ENCODE assay signal across 8 cellular contexts in genomic region chr12:109097435-109098141, GRCh38. TPM values are rescaled to one million over a fixed set of nuclear protein-coding genes. Genes with fewer than 3 reads are reported as not detected.
DNase-seq lines count a peak whose midpoint lies in the region; ATAC-seq, FAIRE-seq and TF ChIP-seq lines count a peak whose summit lies in the region.

Gene UNG (plus strand): TSS chr12:109097597. CDS start chr12:109097680, 83 bp downstream.

- no peak within 1 kb of the TSS for H2BK20ac ChIP-seq in IMR-90 (ENCODE audit: low read depth, low read length)

- 0 out of 2 replicates have a peak within 1 kb of the TSS, but pooled peaks have one; percentile 73 for H3K56ac ChIP-seq in IMR-90 (ENCODE audit: extremely low read depth, insufficient read depth, low read length)

- peak; percentile 89 for ATAC-seq in GM21528 (IDR thresholded peaks at IDR 0.05; ENCODE audit: low FRiP score, unreplicated experiment)
- peak; percentile 96 for ATAC-seq in IMR-90 (ENCODE audit: low read depth)

- H3K36me3 Mint-ChIP-seq in endothelial cell (ENCODE audit: low read depth, unreplicated experiment), result peaks cover 3% of the 10 kb centered on the region

- intact Hi-C loops in IMR-90 (cut with micrococcal nuclease) (loop anchor here (10.0 kb wide), 3 partner anchors 143 to 433 kb away; partner anchors contain the start of gene SSH1), OCI-LY7 (cut with micrococcal nuclease; ENCODE audit: unreplicated experiment) (loop anchor here (2.0 to 10.0 kb wide), 2 partner anchors 57 to 463 kb away; partner anchors contain the start of gene SELPLG)

- 1% methylated on average over 14 of the region's 68 CpGs; no CpG with 5 or more reads in 1 of the 2 experiments for WGBS in IMR-90 (ENCODE audit: extremely low coverage in 2 of 2, insufficient read length in 1 of 2), 2 experiments

- H3K4me2 ChIP-seq in IMR-90 (ENCODE audit: low read depth, low read length), result peak within 1 kb of the TSS; percentile 93
- H3K4me2 ChIP-seq in OCI-LY7 (ENCODE audit: low read length), result peak within 1 kb of the TSS; percentile 85

- peaks cover 1% of the 10 kb centered on the region for H3K27me3 Mint-ChIP-seq in endothelial cell (ENCODE audit: unreplicated experiment)

- peak within 1 kb of the TSS; percentile 73 for H4K5ac ChIP-seq in IMR-90 (ENCODE audit: low read depth, low read length)

- peak within 1 kb of the TSS; percentile 80 for H3K4me3 ChIP-seq in IMR-90 (ENCODE audit: insufficient read depth, low read depth, low read length)
- peak within 1 kb of the TSS; percentile 87 for H3K4me3 ChIP-seq in OCI-LY7 (ENCODE audit: low read depth, low read length, poor library complexity, severe bottlenecking)

- peak within 1 kb of the TSS; percentile 46 for H2AK9ac ChIP-seq in IMR-90 (replicated peaks; ENCODE audit: low read depth, low read length, poor library complexity)

- no peak within 1 kb of the TSS for H3K18ac ChIP-seq in IMR-90 (ENCODE audit: low read depth, low read length)

- H2BK15ac ChIP-seq in IMR-90 (ENCODE audit: low read depth, low read length), result no peak within 1 kb of the TSS

- no peak within 1 kb of the TSS for H3K23ac ChIP-seq in IMR-90 (ENCODE audit: low read depth, low read length)

- H3K4me1 Mint-ChIP-seq in endothelial cell (ENCODE audit: unreplicated experiment), result peaks cover 15% of the 10 kb centered on the region

- H3K9me3 ChIP-seq in IMR-90 (ENCODE audit: control insufficient read depth, insufficient read depth, low read length) (no peaks in the 10 kb centered on the region), OCI-LY7 (ENCODE audit: low read length) (no peaks in the 10 kb centered on the region)

- H3K14ac ChIP-seq in IMR-90 (replicated peaks; ENCODE audit: low read depth, low read length), result no peak within 1 kb of the TSS

- peak within 1 kb of the TSS; percentile 94 for H3K9ac ChIP-seq in IMR-90 (ENCODE audit: low read depth, low read length)

- H3K36me3 ChIP-seq in IMR-90 (ENCODE audit: control insufficient read depth, insufficient read depth, low read length), result peaks cover 10% of the 10 kb centered on the region
- H3K36me3 ChIP-seq in OCI-LY7 (ENCODE audit: insufficient read depth, low read length), result peaks cover 45% of the 10 kb centered on the region

- H3K27ac ChIP-seq in IMR-90 (ENCODE audit: insufficient read depth, low read length), result peak within 1 kb of the TSS; percentile 70
- H3K27ac ChIP-seq in OCI-LY7 (ENCODE audit: low read depth, low read length, poor library complexity, severe bottlenecking), result peak within 1 kb of the TSS; percentile 74

- H3K9me1 ChIP-seq in IMR-90 (ENCODE audit: insufficient read depth, low read length), result 0 out of 2 replicates have a peak, but pooled peaks cover 8% of the 10 kb centered on the region

- H2AFZ ChIP-seq in IMR-90 (replicated peaks; ENCODE audit: low read length, poor library complexity) (peak within 1 kb of the TSS; percentile 93), OCI-LY7 (ENCODE audit: low read length) (peak within 1 kb of the TSS; percentile 84)

- H3K79me1 ChIP-seq in IMR-90 (ENCODE audit: low read depth in 1 of 2, low read length in 2 of 2), result peaks cover 20 to 37% of the 10 kb centered on the region in 2 experiments

- H3K9me2 ChIP-seq in OCI-LY7 (ENCODE audit: insufficient read depth, low read length), result no peaks in the 10 kb centered on the region

- H3K4me1 ChIP-seq in IMR-90 (ENCODE audit: control insufficient read depth, insufficient read depth, low read length) (peaks cover under 1% of the 10 kb centered on the region), OCI-LY7 (ENCODE audit: insufficient read depth, low read length, poor library complexity, severe bottlenecking) (peaks cover 53% of the 10 kb centered on the region)

- H3K4me3 Mint-ChIP-seq in endothelial cell (ENCODE audit: unreplicated experiment), result peak within 1 kb of the TSS; percentile 94

- TF ChIP-seq POLR2A in IMR-90 (IDR thresholded peaks at IDR 0.05; ENCODE audit: low read depth, low read length), result no peak

- peak within 1 kb of the TSS; percentile 51 to 64; a peak in 2 of 4 replicates for H4K8ac ChIP-seq in IMR-90 (ENCODE audit: low read depth in 2 of 2, low read length in 2 of 2)

- H3K4ac ChIP-seq in IMR-90 (ENCODE audit: low read depth, low read length), result peak within 1 kb of the TSS; percentile 7; the same call in 1 of the 2 replicates

- in situ Hi-C loops in IMR-90 (cut with MboI; ENCODE audit: low sequenced_read_pairs), result loop anchor here (10.0 to 25.0 kb wide), 2 partner anchors 293 to 460 kb away; partner anchors contain the start of gene SELPLG

- peak within 1 kb of the TSS; percentile 27 for H3K27ac Mint-ChIP-seq in endothelial cell (ENCODE audit: unreplicated experiment)

- H2AK5ac ChIP-seq in IMR-90 (ENCODE audit: low read depth, low read length), result no peak within 1 kb of the TSS

- no peak for TF ChIP-seq CTCF in D721Med (IDR thresholded peaks at IDR 0.05; ENCODE audit: insufficient read depth, missing control alignments)
- no peak for TF ChIP-seq CTCF in IMR-90 (conservative IDR thresholded peaks at IDR 0.05; ENCODE audit: low read depth, low read length)
- no peak for TF ChIP-seq CTCF in OCI-LY7 (conservative IDR thresholded peaks at IDR 0.05; ENCODE audit: low read length)
- no peak for TF ChIP-seq CTCF in endothelial cell (IDR thresholded peaks at IDR 0.05; ENCODE audit: unreplicated experiment)

- POLR2A ChIA-PET in IMR-90 (lab: Charles Lee; ENCODE audit: unreplicated experiment), result no interaction called here
- POLR2A ChIA-PET in OCI-LY7 (lab: Charles Lee), result interaction anchor here (0.6 to 0.9 kb wide), 6 partner anchors 8 to 1390 kb away, joined by 4 to 9 read pairs (median 4); no protein-coding TSS in a partner anchor

- H3K79me2 ChIP-seq in OCI-LY7 (ENCODE audit: insufficient read depth, low read depth, low read length), result peaks cover 35% of the 10 kb centered on the region

- no peaks in the 10 kb centered on the region for H3K9me3 Mint-ChIP-seq in endothelial cell (ENCODE audit: unreplicated experiment)

- CTCF ChIA-PET in IMR-90 (lab: Yijun Ruan, JAX), result interaction anchor here (1.7 kb wide), 1 partner anchor 14 kb away, joined by 10 read pairs; no protein-coding TSS in a partner anchor
- CTCF ChIA-PET in OCI-LY7 (lab: Charles Lee; ENCODE audit: unreplicated experiment), result interaction anchor here (0.6 kb wide), 1 partner anchor 449 kb away, joined by 4 read pairs; no protein-coding TSS in a partner anchor

- H4K91ac ChIP-seq in IMR-90 (ENCODE audit: insufficient read depth, low read depth, low read length), result 0 out of 2 replicates have a peak within 1 kb of the TSS, but pooled peaks have one; percentile 19

- H4K20me1 ChIP-seq in IMR-90 (ENCODE audit: insufficient read depth, low read length) (no peaks in the 10 kb centered on the region), OCI-LY7 (ENCODE audit: insufficient read depth, low read length) (0 out of 2 replicates have a peak, but pooled peaks cover 4% of the 10 kb centered on the region)

- dilution Hi-C loops in IMR-90 (cut with HindIII; ENCODE audit: low sequenced_read_pairs, unreplicated experiment), result no loop called here

- BruUV-seq in IMR-90 (replicated peaks; lab: Mats Ljungman, UMichigan) (no TSS peak), OCI-LY7 (replicated peaks; lab: Mats Ljungman, UMichigan) (no TSS peak)

- DNase-seq in D721Med (ENCODE audit: insufficient read length, low spot score) (peak; percentile 92), IMR-90 (peak; percentile 91), OCI-LY7 (ENCODE audit: low spot score) (peak; percentile 97), endothelial cell (ENCODE audit: low spot score) (peak; percentile 98), midbrain (lab: John Stamatoyannopoulos, UW) (peak; percentile 97)
- DNase-seq in activated CD8-positive, alpha-beta memory T cell treated with anti-CD3 and anti-CD28 coated beads, Interleukin-2, amount 50 U/mL, for 48 hours, result peak; percentile 96
- peak; percentile 95 for DNase-seq in stimulated activated CD8-positive, alpha-beta memory T cell treated with anti-CD3 and anti-CD28 coated beads, Interleukin-15, amount 100 ng/mL, for 48 hours (ENCODE audit: low read depth in 2 of 2)

- FAIRE-seq in D721Med (lab: Jason Lieb, UNC), result no peak

- TF ChIP-seq RAD21 in IMR-90 (IDR thresholded peaks at IDR 0.05; ENCODE audit: low read length), result no peak

- no peak within 1 kb of the TSS for H2BK120ac ChIP-seq in IMR-90 (ENCODE audit: low read depth, low read length)

- H3K27me3 ChIP-seq in IMR-90 (ENCODE audit: control insufficient read depth, insufficient read depth, low read length), result no peaks in the 10 kb centered on the region

- peak within 1 kb of the TSS; percentile 15 for H2BK5ac ChIP-seq in IMR-90 (ENCODE audit: low read depth, low read length, poor library complexity, severe bottlenecking)

TF ChIP-seq in IMR-90, 13 proteins besides CTCF, POLR2A, EP300 and RAD21 (continues in another document):
- TF ChIP-seq BHLHE40 (IDR thresholded peaks at IDR 0.05; ENCODE audit: low read depth, low read length), result no peak
- TF ChIP-seq, protein P1, sequence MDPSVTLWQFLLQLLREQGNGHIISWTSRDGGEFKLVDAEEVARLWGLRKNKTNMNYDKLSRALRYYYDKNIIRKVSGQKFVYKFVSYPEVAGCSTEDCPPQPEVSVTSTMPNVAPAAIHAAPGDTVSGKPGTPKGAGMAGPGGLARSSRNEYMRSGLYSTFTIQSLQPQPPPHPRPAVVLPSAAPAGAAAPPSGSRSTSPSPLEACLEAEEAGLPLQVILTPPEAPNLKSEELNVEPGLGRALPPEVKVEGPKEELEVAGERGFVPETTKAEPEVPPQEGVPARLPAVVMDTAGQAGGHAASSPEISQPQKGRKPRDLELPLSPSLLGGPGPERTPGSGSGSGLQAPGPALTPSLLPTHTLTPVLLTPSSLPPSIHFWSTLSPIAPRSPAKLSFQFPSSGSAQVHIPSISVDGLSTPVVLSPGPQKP (IDR thresholded peaks at IDR 0.05; ENCODE audit: borderline replicate concordance, low read depth, low read length), result no peak
- peak; percentile 41; the same call in 1 of the 2 replicates for TF ChIP-seq MAZ (IDR thresholded peaks at IDR 0.05; ENCODE audit: borderline replicate concordance, low read depth, low read length)
- peak; percentile 96 for TF ChIP-seq MXI1 (IDR thresholded peaks at IDR 0.05; ENCODE audit: borderline replicate concordance, low read depth, low read length)
- peak; percentile 81 for TF ChIP-seq USF2 (IDR thresholded peaks at IDR 0.05; ENCODE audit: low read depth, low read length)
- TF ChIP-seq SMC3 (IDR thresholded peaks at IDR 0.05; ENCODE audit: low read depth, low read length), result no peak

RNA-seq across cellular contexts. Expression of gene UNG, which starts in this region (rescaled TPM):
- total RNA-seq in IMR-90 (2012; rRNA removed) (13.1 and 13.3 TPM in 2 replicates), OCI-LY7 (2022) (84.1 and 85.0 TPM in 2 replicates), endothelial cell (ENCODE audit: unreplicated experiment) (39.4 TPM)
- 14.5 and 16.0 TPM in 2 replicates for polyA plus RNA-seq in IMR-90 (2012; rRNA removed)
- polyA plus RNA-seq in IMR-90 (2012; cell fraction: cytosol; rRNA removed), result 7.7 and 16.7 TPM in 2 replicates
- 4.3 and 7.7 TPM in 2 replicates for polyA plus RNA-seq in IMR-90 (2012; cell fraction: nucleus; rRNA removed; ENCODE audit: low replicate concordance)
- 50.7 and 60.6 TPM in 2 replicates for total RNA-seq in OCI-LY7 (2014; rRNA removed; shearing (Covaris generic))

Comparison
In these comparisons a context has a peak if more than half of its experiments do, and no peak if none do; other contexts are left out.
1. Peak in every context shown above with its lines: DNase-seq, ATAC-seq, H3K4me3 ChIP-seq and H3K27ac ChIP-seq.